1 cellular context compared by ENCODE assay signal in genomic region chr7:100118388-100119074, GRCh38.
TF ChIP-seq lines count a peak whose summit lies in the region.

No MANE protein-coding gene starts in this region.

TF ChIP-seq in GM23338, 12 proteins besides CTCF, POLR2A, EP300 and RAD21 (continued from another document):
- TF ChIP-seq ZNF462 (CRISPR knock-in tag; IDR thresholded peaks at IDR 0.05): no peak
- no peak for TF ChIP-seq ETS1 (IDR thresholded peaks at IDR 0.05)
- TF ChIP-seq EZH2phosphoT487 (IDR thresholded peaks at IDR 0.05; ENCODE audit: unreplicated experiment): no peak
- TF ChIP-seq REST (IDR thresholded peaks at IDR 0.05; ENCODE audit: unreplicated experiment): no peak
- TF ChIP-seq POLR2AphosphoS5 (IDR thresholded peaks at IDR 0.05; ENCODE audit: low read depth): no peak
- TF ChIP-seq STAT1 (IDR thresholded peaks at IDR 0.05; ENCODE audit: unreplicated experiment): no peak
- no peak for TF ChIP-seq NANOG (IDR thresholded peaks at IDR 0.05; ENCODE audit: borderline replicate concordance)
- no peak for TF ChIP-seq ZNF331 (CRISPR knock-in tag; IDR thresholded peaks at IDR 0.05; ENCODE audit: low read depth)
- TF ChIP-seq JUNB (IDR thresholded peaks at IDR 0.05; ENCODE audit: unreplicated experiment): no peak
- no peak for TF ChIP-seq CREB1 (CRISPR knock-in tag; IDR thresholded peaks at IDR 0.05; ENCODE audit: low read depth)
- TF ChIP-seq EZH2 (IDR thresholded peaks at IDR 0.05; ENCODE audit: low read depth, unreplicated experiment): no peak
